ENCODE assay signal across 9 cellular contexts in the genomic region with DNA sequence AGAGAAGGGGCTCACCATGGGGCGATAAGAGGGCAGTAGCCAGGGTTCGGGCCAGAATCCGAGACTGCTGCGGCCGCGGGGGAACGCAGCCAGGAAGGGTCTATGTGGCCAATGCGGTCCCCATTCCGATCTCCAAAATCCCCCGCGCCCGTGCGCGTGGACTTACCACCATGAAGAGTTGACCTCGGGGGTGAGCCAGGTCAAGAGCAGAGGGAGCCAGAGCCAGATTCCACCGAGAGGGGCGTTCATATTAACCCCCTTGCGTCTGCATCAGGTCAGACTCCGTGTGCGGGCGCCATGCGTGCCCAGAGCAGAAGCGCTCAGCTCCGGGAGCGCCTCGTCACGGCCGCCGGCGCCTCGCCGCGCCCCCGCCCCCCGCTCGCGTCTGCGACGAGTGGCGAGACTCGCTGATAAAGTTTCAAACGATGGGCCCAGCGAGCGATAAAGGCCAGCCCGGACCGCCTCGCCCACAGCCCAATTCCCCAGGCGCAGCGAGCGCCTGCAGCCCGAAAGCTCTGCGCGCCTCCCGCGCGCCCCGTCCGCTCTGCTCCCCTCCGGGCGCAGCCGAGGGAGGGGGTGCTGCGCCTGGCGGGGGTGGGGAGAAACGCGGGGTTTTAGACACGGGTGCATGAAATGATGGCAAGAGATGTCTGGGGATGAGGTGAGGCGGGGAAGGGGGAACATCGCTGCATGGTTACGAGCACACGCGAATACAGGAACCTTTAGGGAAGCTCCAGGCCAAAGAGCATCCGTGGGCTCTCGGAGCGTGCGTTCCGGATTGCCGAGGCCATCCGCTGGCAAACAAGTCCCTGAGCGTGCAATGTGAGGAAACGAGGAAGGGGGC.
DNase-seq lines count a peak whose midpoint lies in the region; ATAC-seq and TF ChIP-seq lines count a peak whose summit lies in the region.
"Had no signal": no experiment of that assay in that cellular context is flagged by ENCODE, and none has a peak within 500 bp of the region (broad histone marks: within the 10 kb centered on the region; RNA-seq: fewer than 3 reads in every experiment).

Gene WNT2 (minus strand): TSS at position 318 of the 844 bp plus-strand sequence. CDS start 69 bp downstream, at position 249.

- POLR2A ChIA-PET in HEK293T (lab: Yijun Ruan, JAX) = no interaction called here

- no peak within 1 kb of the TSS for H3K9ac ChIP-seq in iPS-18a (ENCODE audit: low read length)

- no peak for ATAC-seq in stimulated activated memory B cell treated with anti-CD40 and anti-IgM and Interleukin-4, amounts not matched to agents 10 μg/mL and 1 μg/mL and 100 μg/mL, for 72 hours

- CTCF ChIA-PET in HEK293T (lab: Yijun Ruan, JAX) = no interaction called here

- H3K4me3 Mint-ChIP-seq in stimulated activated memory B cell treated with anti-CD40 and anti-IgM and Interleukin-4, amounts not matched to agents 10 μg/mL and 1 μg/mL and 100 μg/mL, for 72 hours = peak within 1 kb of the TSS; percentile 40
- H3K4me3 Mint-ChIP-seq: central memory CD8-positive, alpha-beta T cell had no signal

- H3K4me3 ChIP-seq in iPS-18a (ENCODE audit: low read length) = peak within 1 kb of the TSS; percentile 45

- peaks cover 90% of the 10 kb centered on the region for H3K27me3 ChIP-seq in iPS-18a (ENCODE audit: control insufficient read depth, insufficient read depth, low read length)

- H3K36me3 Mint-ChIP-seq in stimulated activated memory B cell treated with anti-CD40 and anti-IgM and Interleukin-4, amounts not matched to agents 10 μg/mL and 1 μg/mL and 100 μg/mL, for 72 hours = no peaks in the 10 kb centered on the region

- H3K36me3 ChIP-seq in iPS-18a (ENCODE audit: control insufficient read depth, low read depth, low read length) = no peaks in the 10 kb centered on the region

- no peak within 1 kb of the TSS for H3K27ac Mint-ChIP-seq in stimulated activated memory B cell treated with anti-CD40 and anti-IgM and Interleukin-4, amounts not matched to agents 10 μg/mL and 1 μg/mL and 100 μg/mL, for 72 hours

- H3K9me3 Mint-ChIP-seq in stimulated activated memory B cell treated with anti-CD40 and anti-IgM and Interleukin-4, amounts not matched to agents 10 μg/mL and 1 μg/mL and 100 μg/mL, for 72 hours = no peaks in the 10 kb centered on the region
- H3K9me3 Mint-ChIP-seq: central memory CD8-positive, alpha-beta T cell had no signal

- H3K27ac ChIP-seq in iPS-18a (ENCODE audit: low read length) = no peak within 1 kb of the TSS

- H3K9me3 ChIP-seq in iPS-18a (ENCODE audit: control insufficient read depth, low read depth, low read length) = no peaks in the 10 kb centered on the region

- peaks cover 4% of the 10 kb centered on the region for H3K4me1 ChIP-seq in iPS-18a (ENCODE audit: control insufficient read depth, low read depth, low read length)

- DNase-seq in HEK293T (ENCODE audit: extremely low spot score) (peak; percentile 33), astrocyte of the hippocampus (ENCODE audit: low read depth, low spot score) (peak; percentile 58), epidermal melanocyte (ENCODE audit: insufficient read length, low spot score) (no peak), AML-193 (lab: John Stamatoyannopoulos, UW) (no peak)
- no peak for DNase-seq in stimulated activated CD4-positive, alpha-beta T cell treated with anti-CD3 and anti-CD28 coated beads, Interleukin-4, amount 100 ng/mL, for 4 hours
- no peak for DNase-seq in stimulated activated naive CD4-positive, alpha-beta T cell treated with Interleukin-2 at 50 U/mL for 16 hours (lab: John Stamatoyannopoulos, UW)

- peaks cover 72% of the 10 kb centered on the region for H3K27me3 Mint-ChIP-seq in stimulated activated memory B cell treated with anti-CD40 and anti-IgM and Interleukin-4, amounts not matched to agents 10 μg/mL and 1 μg/mL and 100 μg/mL, for 72 hours

- H3K4me1 Mint-ChIP-seq in stimulated activated memory B cell treated with anti-CD40 and anti-IgM and Interleukin-4, amounts not matched to agents 10 μg/mL and 1 μg/mL and 100 μg/mL, for 72 hours = peaks cover 9% of the 10 kb centered on the region

TF ChIP-seq in HEK293T, 16 proteins besides CTCF, POLR2A, EP300 and RAD21:
- TF ChIP-seq ELF4 (IDR thresholded peaks at IDR 0.05) = no peak
- no peak for TF ChIP-seq ARNT (IDR thresholded peaks at IDR 0.05)
- TF ChIP-seq BHLHE40 (IDR thresholded peaks at IDR 0.05; ENCODE audit: borderline replicate concordance) = no peak
- TF ChIP-seq, protein P1, sequence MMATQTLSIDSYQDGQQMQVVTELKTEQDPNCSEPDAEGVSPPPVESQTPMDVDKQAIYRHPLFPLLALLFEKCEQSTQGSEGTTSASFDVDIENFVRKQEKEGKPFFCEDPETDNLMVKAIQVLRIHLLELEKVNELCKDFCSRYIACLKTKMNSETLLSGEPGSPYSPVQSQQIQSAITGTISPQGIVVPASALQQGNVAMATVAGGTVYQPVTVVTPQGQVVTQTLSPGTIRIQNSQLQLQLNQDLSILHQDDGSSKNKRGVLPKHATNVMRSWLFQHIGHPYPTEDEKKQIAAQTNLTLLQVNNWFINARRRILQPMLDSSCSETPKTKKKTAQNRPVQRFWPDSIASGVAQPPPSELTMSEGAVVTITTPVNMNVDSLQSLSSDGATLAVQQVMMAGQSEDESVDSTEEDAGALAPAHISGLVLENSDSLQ (IDR thresholded peaks at IDR 0.05) = no peak
- TF ChIP-seq FOXK2 (IDR thresholded peaks at IDR 0.05) = no peak
- TF ChIP-seq SP1 (IDR thresholded peaks at IDR 0.05) = no peak
- TF ChIP-seq SUZ12 (IDR thresholded peaks at IDR 0.05) = no peak
- TF ChIP-seq L3MBTL2 (conservative IDR thresholded peaks at IDR 0.05) = no peak
- no peak for TF ChIP-seq FOXA1 (IDR thresholded peaks at IDR 0.05)
- TF ChIP-seq TARDBP (IDR thresholded peaks at IDR 0.05) = no peak
- no peak for TF ChIP-seq ZNF384 (IDR thresholded peaks at IDR 0.05)
- TF ChIP-seq NFRKB (IDR thresholded peaks at IDR 0.05) = no peak
- no peak for TF ChIP-seq LEF1 (IDR thresholded peaks at IDR 0.05; ENCODE audit: borderline replicate concordance)
- no peak for TF ChIP-seq FOXM1 (IDR thresholded peaks at IDR 0.05; ENCODE audit: borderline replicate concordance)
- TF ChIP-seq HDGF (IDR thresholded peaks at IDR 0.05; ENCODE audit: borderline replicate concordance) = no peak
- TF ChIP-seq CTBP1 (IDR thresholded peaks at IDR 0.05; ENCODE audit: borderline replicate concordance) = no peak

Comparison
In these comparisons a context has a peak if more than half of its experiments do, and no peak if none do; other contexts are left out.
1. DNase-seq: peak in HEK293T (single experiment) and astrocyte of the hippocampus (single experiment); none in stimulated activated CD4-positive, alpha-beta T cell treated with anti-CD3 and anti-CD28 coated beads, Interleukin-4, amount 100 ng/mL, for 4 hours (0 of 2), epidermal melanocyte (single experiment), AML-193 (0 of 2) and stimulated activated naive CD4-positive, alpha-beta T cell treated with Interleukin-2 at 50 U/mL for 16 hours (single experiment).